Comparison of ENCODE assay signal across 11 cellular contexts in the genomic region with DNA sequence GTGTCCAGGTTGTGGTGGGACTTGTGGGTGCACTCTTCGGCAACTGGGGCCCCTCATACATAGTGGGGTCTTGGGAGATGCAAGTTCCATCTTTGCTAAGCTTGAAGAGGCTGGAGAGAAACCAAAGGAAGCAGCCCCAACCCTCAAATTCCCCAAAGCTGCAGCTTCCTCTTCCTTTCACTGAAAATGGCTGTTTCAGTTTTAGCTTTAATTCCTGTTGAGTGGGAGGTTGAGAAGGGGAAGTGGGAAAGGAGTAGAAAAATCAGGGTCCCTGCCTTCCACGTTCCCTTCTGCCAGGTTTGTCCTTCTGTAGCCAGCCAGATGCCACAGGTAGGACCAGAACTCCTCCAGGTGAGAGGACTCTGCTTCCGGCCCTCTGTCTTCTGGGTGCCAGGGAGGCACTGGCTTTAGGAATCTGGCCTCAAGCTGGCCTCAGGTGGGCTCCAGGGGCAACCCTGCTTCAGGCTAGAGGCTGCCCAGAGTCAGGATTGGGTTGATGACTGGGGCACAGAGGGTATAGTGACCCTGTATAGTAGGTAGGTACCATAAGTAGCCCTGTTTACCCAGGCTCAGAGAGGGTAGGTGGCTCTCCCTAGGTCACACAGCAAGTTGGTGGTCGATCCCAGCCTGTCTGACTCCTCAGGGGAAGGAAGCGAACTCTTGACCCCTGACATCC. TPM values are rescaled to one million over a fixed set of nuclear protein-coding genes. Genes with fewer than 3 reads are reported as not detected.
DNase-seq lines count a peak whose midpoint lies in the region; ATAC-seq and TF ChIP-seq lines count a peak whose summit lies in the region.
"Had no signal": no experiment of that assay in that cellular context is flagged by ENCODE, and none has a peak within 500 bp of the region (broad histone marks: within the 10 kb centered on the region; RNA-seq: fewer than 3 reads in every experiment).

No MANE protein-coding gene starts in this region.

- POLR2A ChIA-PET in activated CD8-positive, alpha-beta T cell treated with anti-CD3 and anti-CD28 coated beads, Interleukin-2, amount 10 ng/mL, durations not matched to agents 7 days and 5 days (lab: Charles Lee) = interaction anchor here (0.6 kb wide), 1 partner anchor 418 kb away, joined by 3 read pairs; no protein-coding TSS in a partner anchor

- no peaks in the 10 kb centered on the region for H3K9me3 Mint-ChIP-seq in activated CD8-positive, alpha-beta T cell treated with anti-CD3 and anti-CD28 coated beads, Interleukin-2, amount 10 ng/mL, durations not matched to agents 7 days and 5 days (ENCODE audit: insufficient read depth)
- H3K9me3 Mint-ChIP-seq in activated naive CD4-positive, alpha-beta T cell treated with anti-CD3 and anti-CD28 coated beads, Interleukin-2, amount 10 ng/mL, durations not matched to agents 7 days and 5 days = no peaks in the 10 kb centered on the region
- H3K9me3 Mint-ChIP-seq: CD8-positive, alpha-beta T cell had no signal

- H3K27ac ChIP-seq in mesodermal cell (ENCODE audit: low read depth, low read length, severe bottlenecking) = peak overlapping the region; percentile 94

- H3K4me3 ChIP-seq in BE2C (ENCODE audit: low read depth, low read length) (peak overlapping the region; percentile 56; the same call in 1 of the 2 replicates), mesodermal cell (ENCODE audit: extremely low read depth, insufficient read depth, low read length, poor library complexity, severe bottlenecking) (no peak overlapping the region)

- no peak for TF ChIP-seq CTCF in BE2C (IDR thresholded peaks at IDR 0.05; ENCODE audit: low read depth, low read length)

- H3K4me1 ChIP-seq in BE2C (peaks cover 41% of the 10 kb centered on the region), mesodermal cell (ENCODE audit: control insufficient read depth, insufficient read depth, low read length, poor library complexity, severe bottlenecking) (peaks cover 23% of the 10 kb centered on the region)

- 84 to 91% methylated on average over 4 of the region's 5 CpGs for WGBS in mesodermal cell (ENCODE audit: insufficient coverage in 2 of 2), 2 experiments

- H3K27me3 ChIP-seq in BE2C = no peaks in the 10 kb centered on the region

- peaks cover 23% of the 10 kb centered on the region for H3K4me1 Mint-ChIP-seq in activated CD8-positive, alpha-beta T cell treated with anti-CD3 and anti-CD28 coated beads, Interleukin-2, amount 10 ng/mL, durations not matched to agents 7 days and 5 days (ENCODE audit: low read depth)
- peaks cover 16% of the 10 kb centered on the region for H3K4me1 Mint-ChIP-seq in activated naive CD4-positive, alpha-beta T cell treated with anti-CD3 and anti-CD28 coated beads, Interleukin-2, amount 10 ng/mL, durations not matched to agents 7 days and 5 days

- DNase-seq in BE2C (no peak), hepatic stellate cell (ENCODE audit: low spot score) (no peak), AG08395 (ENCODE audit: low spot score) (no peak), DMS114 treated with DMSO at 0.1 percent for 48 hours (lab: John Stamatoyannopoulos, UW; ENCODE audit: unreplicated experiment) (no peak)
- no peak for DNase-seq in activated CD8-positive, alpha-beta T cell treated with anti-CD3 and anti-CD28 coated beads, Interleukin-2, amount 10 ng/mL, durations not matched to agents 7 days and 5 days
- DNase-seq in activated naive CD4-positive, alpha-beta T cell treated with anti-CD3 and anti-CD28 coated beads, Interleukin-2, amount 10 ng/mL, durations not matched to agents 7 days and 5 days = no peak
- DNase-seq: CD8-positive, alpha-beta T cell; stimulated activated CD4-positive, alpha-beta T cell treated with anti-CD3 and anti-CD28 coated beads, Interleukin-4, amount 100 ng/mL, for 24 hours had no signal

- H3K9me3 ChIP-seq in BE2C = no peaks in the 10 kb centered on the region
- no peaks in the 10 kb centered on the region for H3K9me3 ChIP-seq in mesodermal cell (ENCODE audit: control insufficient read depth, low read length)

- peaks cover 10% of the 10 kb centered on the region; the same call in 1 of the 2 replicates for H3K36me3 ChIP-seq in BE2C
- H3K36me3 ChIP-seq in mesodermal cell (ENCODE audit: control insufficient read depth, insufficient read depth, low read length) = no peaks in the 10 kb centered on the region

- CTCF ChIA-PET in activated CD8-positive, alpha-beta T cell treated with anti-CD3 and anti-CD28 coated beads, Interleukin-2, amount 10 ng/mL, durations not matched to agents 7 days and 5 days (lab: Charles Lee) = interaction anchor here (0.8 to 5.7 kb wide), 17 partner anchors 8 to 563 kb away, joined by 3 to 39 read pairs (median 4); partner anchors contain the start of genes ARHGEF17 and P2RY6
- CTCF ChIA-PET in activated naive CD4-positive, alpha-beta T cell treated with anti-CD3 and anti-CD28 coated beads, Interleukin-2, amount 10 ng/mL, durations not matched to agents 7 days and 5 days (lab: Charles Lee) = interaction anchor here (0.9 to 5.5 kb wide), 16 partner anchors 8 to 457 kb away, joined by 3 to 62 read pairs (median 5); no protein-coding TSS in a partner anchor

- peak overlapping the region; percentile 12 for H3K27ac Mint-ChIP-seq in activated CD8-positive, alpha-beta T cell treated with anti-CD3 and anti-CD28 coated beads, Interleukin-2, amount 10 ng/mL, durations not matched to agents 7 days and 5 days
- no peak overlapping the region for H3K27ac Mint-ChIP-seq in activated naive CD4-positive, alpha-beta T cell treated with anti-CD3 and anti-CD28 coated beads, Interleukin-2, amount 10 ng/mL, durations not matched to agents 7 days and 5 days
- H3K27ac Mint-ChIP-seq: CD8-positive, alpha-beta T cell had no signal

- no peaks in the 10 kb centered on the region for H3K36me3 Mint-ChIP-seq in activated CD8-positive, alpha-beta T cell treated with anti-CD3 and anti-CD28 coated beads, Interleukin-2, amount 10 ng/mL, durations not matched to agents 7 days and 5 days (ENCODE audit: low read depth)
- H3K36me3 Mint-ChIP-seq in activated naive CD4-positive, alpha-beta T cell treated with anti-CD3 and anti-CD28 coated beads, Interleukin-2, amount 10 ng/mL, durations not matched to agents 7 days and 5 days = no peaks in the 10 kb centered on the region
- H3K36me3 Mint-ChIP-seq: CD8-positive, alpha-beta T cell had no signal

- peak; percentile 12 for ATAC-seq in HG03342 (IDR thresholded peaks at IDR 0.05; ENCODE audit: unreplicated experiment)
- no peak for ATAC-seq in activated CD8-positive, alpha-beta T cell treated with anti-CD3 and anti-CD28 coated beads, Interleukin-2, amount 10 ng/mL, durations not matched to agents 7 days and 5 days
- ATAC-seq: CD8-positive, alpha-beta T cell had no signal

- H3K27me3 Mint-ChIP-seq in activated CD8-positive, alpha-beta T cell treated with anti-CD3 and anti-CD28 coated beads, Interleukin-2, amount 10 ng/mL, durations not matched to agents 7 days and 5 days (ENCODE audit: low read depth) = peaks cover 8% of the 10 kb centered on the region
- peaks cover 56% of the 10 kb centered on the region for H3K27me3 Mint-ChIP-seq in activated naive CD4-positive, alpha-beta T cell treated with anti-CD3 and anti-CD28 coated beads, Interleukin-2, amount 10 ng/mL, durations not matched to agents 7 days and 5 days

- H3K4me3 Mint-ChIP-seq in activated CD8-positive, alpha-beta T cell treated with anti-CD3 and anti-CD28 coated beads, Interleukin-2, amount 10 ng/mL, durations not matched to agents 7 days and 5 days = no peak overlapping the region
- H3K4me3 Mint-ChIP-seq in activated naive CD4-positive, alpha-beta T cell treated with anti-CD3 and anti-CD28 coated beads, Interleukin-2, amount 10 ng/mL, durations not matched to agents 7 days and 5 days = no peak overlapping the region

RNA-seq across cellular contexts. Expression of gene P2RY6, which starts 16.2 kb away (rescaled TPM):
- polyA plus RNA-seq in BE2C (2012; ENCODE audit: insufficient read depth, insufficient read length, low read depth) = 6.5 TPM
- not detected for total RNA-seq in activated CD8-positive, alpha-beta T cell treated with anti-CD3 and anti-CD28 coated beads, Interleukin-2, amount 10 ng/mL, durations not matched to agents 7 days and 5 days
- polyA plus RNA-seq in mesodermal cell (2013, experiment 1 of 2) = 2.8 TPM
- polyA plus RNA-seq in mesodermal cell (2013, experiment 2 of 2) = 3.0 TPM
- total RNA-seq: CD8-positive, alpha-beta T cell; dermis blood vessel endothelial cell had no signal

RNA-seq across cellular contexts. Expression of gene ARHGEF17, which starts 19.7 kb away (rescaled TPM):
- 78.2 TPM for polyA plus RNA-seq in BE2C (2012; ENCODE audit: insufficient read depth, insufficient read length, low read depth)
- total RNA-seq in activated CD8-positive, alpha-beta T cell treated with anti-CD3 and anti-CD28 coated beads, Interleukin-2, amount 10 ng/mL, durations not matched to agents 7 days and 5 days = under 1 TPM in 1 of 2 experiments, not detected in 1; 0.18 TPM
- 83.9 TPM for polyA plus RNA-seq in mesodermal cell (2013, experiment 1 of 2)
- polyA plus RNA-seq in mesodermal cell (2013, experiment 2 of 2) = 71.8 TPM
